19 cellular contexts compared by ENCODE assay signal in genomic region chr3:112856537-112856936, GRCh38. TPM values are rescaled to one million over a fixed set of nuclear protein-coding genes. Genes with fewer than 3 reads are reported as not detected.
A peak's percentile ranks its signal among the peaks of the same experiment; 100 is the strongest.
DNase-seq lines count a peak whose midpoint lies in the region; ATAC-seq and TF ChIP-seq lines count a peak whose summit lies in the region.
"Had no signal": no experiment of that assay in that cellular context is flagged by ENCODE, and none has a peak within 500 bp of the region (broad histone marks: within the 10 kb centered on the region; RNA-seq: fewer than 3 reads in every experiment).

No MANE protein-coding gene starts in this region.

- peak overlapping the region in 6 of 8 donors; percentile 15 to 77 (median 52) for H3K4me3 Mint-ChIP-seq in CD4-positive, alpha-beta memory T cell
- H3K4me3 Mint-ChIP-seq in effector memory CD8-positive, alpha-beta T cell: peak overlapping the region; percentile 31 to 48
- H3K4me3 Mint-ChIP-seq: activated naive CD8-positive, alpha-beta T cell treated with anti-CD3 and anti-CD28 coated beads, Interleukin-2, amount 50 U/mL, for 24 hours; H9; nephron progenitor cell had no signal

- POLR2A ChIA-PET in CD4-positive, alpha-beta memory T cell (lab: Charles Lee; ENCODE audit: partially characterized antibody): no interaction called here
- POLR2A ChIA-PET in SK-N-SH (lab: Yijun Ruan, JAX): no interaction called here

- H3K9me3 ChIP-seq in CD4-positive, alpha-beta memory T cell (ENCODE audit: control insufficient read depth in 1 of 2, low read length in 2 of 2): no peaks in the 10 kb centered on the region
- no peaks in the 10 kb centered on the region; the same call in 1 of the 2 replicates for H3K9me3 ChIP-seq in SK-N-SH
- peaks cover 0 to 11% (median 0%) of the 10 kb centered on the region in 3 donors for H3K9me3 ChIP-seq in tibial artery

- H3K9me2 ChIP-seq in SK-N-SH: no peaks in the 10 kb centered on the region

- intact Hi-C loops in CD4-positive, alpha-beta memory T cell (cut with micrococcal nuclease): loop anchor here (5.0 kb wide), 1 partner anchor 116 kb away; no protein-coding TSS in a partner anchor
- intact Hi-C loops in tibial artery (cut with DNase I; ENCODE audit: low total_unique reads): no loop called here

- H3K36me3 ChIP-seq in CD4-positive, alpha-beta memory T cell (ENCODE audit: insufficient read depth, low read length): no peaks in the 10 kb centered on the region
- H3K36me3 ChIP-seq in SK-N-SH (replicated peaks in 1 of 2; ENCODE audit: control insufficient read depth in 1 of 2, insufficient read depth in 2 of 2, low read length in 1 of 2): no peaks in the 10 kb centered on the region
- H3K36me3 ChIP-seq in tibial artery: no peaks in the 10 kb centered on the region
- H3K36me3 ChIP-seq: esophagus muscularis mucosa had no signal

- no peak overlapping the region for H3K27ac ChIP-seq in CD4-positive, alpha-beta memory T cell (ENCODE audit: low read depth, low read length)
- H3K27ac ChIP-seq in HL-60 (replicated peaks): peak overlapping the region; percentile 70
- H3K27ac ChIP-seq in SK-N-SH (ENCODE audit: low read depth in 2 of 2, low read length in 1 of 2): peak overlapping the region in 1 of 2 experiments; percentile 96; a peak in 2 of 4 replicates
- H3K27ac ChIP-seq in tibial artery: no peak overlapping the region
- H3K27ac ChIP-seq: esophagus muscularis mucosa had no signal

- H3F3A ChIP-seq in SK-N-SH (replicated peaks; ENCODE audit: insufficient read depth): no peaks in the 10 kb centered on the region

- H3K27ac Mint-ChIP-seq in CD4-positive, alpha-beta memory T cell: peak overlapping the region; percentile 20 to 85 (median 61)
- peak overlapping the region; percentile 24 to 80 for H3K27ac Mint-ChIP-seq in effector memory CD8-positive, alpha-beta T cell
- H3K27ac Mint-ChIP-seq: activated naive CD8-positive, alpha-beta T cell treated with anti-CD3 and anti-CD28 coated beads, Interleukin-2, amount 50 U/mL, for 24 hours; H9; nephron progenitor cell had no signal

- no peak overlapping the region for H2AFZ ChIP-seq in SK-N-SH (ENCODE audit: low read depth)

- no peak overlapping the region for H3K4me2 ChIP-seq in SK-N-SH

- peaks cover 2 to 17% (median 10%) of the 10 kb centered on the region in 8 donors for H3K9me3 Mint-ChIP-seq in CD4-positive, alpha-beta memory T cell
- H3K9me3 Mint-ChIP-seq in effector memory CD8-positive, alpha-beta T cell: peaks cover 3 to 7% of the 10 kb centered on the region in 2 donors

- TF ChIP-seq CTCF in HL-60 (IDR thresholded peaks at IDR 0.05; ENCODE audit: insufficient read depth, low read length) (no peak), SK-N-SH (IDR thresholded peaks at IDR 0.05) (no peak), tibial artery (IDR thresholded peaks at IDR 0.05) (no peak)

- DNase-seq in CD4-positive, alpha-beta memory T cell: peak; percentile 46 to 63 (median 56)
- peak; percentile 14 to 63 for DNase-seq in HL-60 (ENCODE audit: low read depth in 1 of 2, low spot score in 1 of 2)
- peak; percentile 12 for DNase-seq in SK-N-SH
- DNase-seq in effector memory CD8-positive, alpha-beta T cell: peak; percentile 18 to 48 (median 43)
- no peak for DNase-seq in tibial artery
- DNase-seq: activated naive CD8-positive, alpha-beta T cell treated with anti-CD3 and anti-CD28 coated beads, Interleukin-2, amount 50 U/mL, for 24 hours; cerebellar nuclear complex; H9; left ventricle myocardium superior; NCI-H2227 treated with DMSO at 0.1 percent for 48 hours; nephron progenitor cell; stimulated activated CD4-positive, alpha-beta T cell treated with anti-CD3 and anti-CD28 coated beads, Interleukin-2, amount 100 ng/mL, for 48 hours; stimulated activated naive CD4-positive, alpha-beta T cell had no signal

- H3K79me2 ChIP-seq in SK-N-SH (ENCODE audit: insufficient read depth): no peaks in the 10 kb centered on the region

- peak; percentile 84 for ATAC-seq in effector memory CD8-positive, alpha-beta T cell (replicated peaks)
- ATAC-seq in GM21737 (IDR thresholded peaks at IDR 0.05; ENCODE audit: unreplicated experiment) (no peak), GM19324 (IDR thresholded peaks at IDR 0.05; ENCODE audit: low FRiP score, unreplicated experiment) (no peak), GM21786 (IDR thresholded peaks at IDR 0.05; ENCODE audit: unreplicated experiment) (no peak)
- ATAC-seq: activated naive CD8-positive, alpha-beta T cell treated with anti-CD3 and anti-CD28 coated beads, Interleukin-2, amount 50 U/mL, for 24 hours; left ventricle myocardium superior; Panc1 had no signal

- CTCF ChIA-PET in CD4-positive, alpha-beta memory T cell (lab: Charles Lee; ENCODE audit: partially characterized antibody): interaction anchor here (1.0 kb wide), 1 partner anchor 22 kb away, joined by 3 read pairs; no protein-coding TSS in a partner anchor
- CTCF ChIA-PET in SK-N-SH (lab: Yijun Ruan, JAX): no interaction called here

- peaks cover 25 to 59% (median 33%) of the 10 kb centered on the region in 4 donors for H3K4me1 Mint-ChIP-seq in CD4-positive, alpha-beta memory T cell
- H3K4me1 Mint-ChIP-seq in effector memory CD8-positive, alpha-beta T cell (ENCODE audit: low read depth in 2 of 2): peaks cover 32% of the 10 kb centered on the region in 2 donors
- H3K4me1 Mint-ChIP-seq: nephron progenitor cell had no signal

- H3K27me3 Mint-ChIP-seq in CD4-positive, alpha-beta memory T cell: no peaks in the 10 kb centered on the region
- H3K27me3 Mint-ChIP-seq in effector memory CD8-positive, alpha-beta T cell: no peaks in the 10 kb centered on the region
- H3K27me3 Mint-ChIP-seq: activated naive CD8-positive, alpha-beta T cell treated with anti-CD3 and anti-CD28 coated beads, Interleukin-2, amount 50 U/mL, for 24 hours had no signal

- H3K4me3 ChIP-seq in CD4-positive, alpha-beta memory T cell (ENCODE audit: low read length in 2 of 2): no peak overlapping the region
- H3K4me3 ChIP-seq in HL-60 (replicated peaks; ENCODE audit: insufficient read depth, low read length) (no peak overlapping the region), SK-N-SH (ENCODE audit: low read depth in 2 of 2, low read length in 1 of 2) (no peak overlapping the region), tibial artery (no peak overlapping the region)
- H3K4me3 ChIP-seq: esophagus muscularis mucosa had no signal

- H3K27me3 ChIP-seq in CD4-positive, alpha-beta memory T cell (ENCODE audit: insufficient read depth, low read length): no peaks in the 10 kb centered on the region
- H3K27me3 ChIP-seq in HL-60 (ENCODE audit: insufficient read depth, poor library complexity, severe bottlenecking) (no peaks in the 10 kb centered on the region), SK-N-SH (ENCODE audit: insufficient read depth) (no peaks in the 10 kb centered on the region), tibial artery (no peaks in the 10 kb centered on the region)
- H3K27me3 ChIP-seq: esophagus muscularis mucosa had no signal

- no peak for TF ChIP-seq RAD21 in SK-N-SH (IDR thresholded peaks at IDR 0.05; ENCODE audit: low read length)

- no peaks in the 10 kb centered on the region for H4K20me1 ChIP-seq in SK-N-SH (ENCODE audit: insufficient read depth)

- H3K4me1 ChIP-seq in CD4-positive, alpha-beta memory T cell (ENCODE audit: insufficient read depth, low read length): peaks cover 39% of the 10 kb centered on the region
- H3K4me1 ChIP-seq in SK-N-SH (ENCODE audit: control insufficient read depth in 1 of 2, insufficient read depth in 2 of 2, low read depth in 1 of 2, low read length in 1 of 2) (peaks cover 0 to 4% of the 10 kb centered on the region in 2 experiments; a peak in 2 of 4 replicates), tibial artery (no peaks in the 10 kb centered on the region)
- H3K4me1 ChIP-seq: esophagus muscularis mucosa had no signal

- no peak overlapping the region for H3K9ac ChIP-seq in SK-N-SH

- H3K36me3 Mint-ChIP-seq in CD4-positive, alpha-beta memory T cell: peaks cover 6 to 9% of the 10 kb centered on the region in 2 donors
- no peaks in the 10 kb centered on the region for H3K36me3 Mint-ChIP-seq in effector memory CD8-positive, alpha-beta T cell (ENCODE audit: insufficient read depth)

- 0 out of 4 replicates have a peak, but pooled peaks of 1 of the 2 experiments have one; percentile 30 for TF ChIP-seq EP300 in SK-N-SH (IDR thresholded peaks at IDR 0.05; ENCODE audit: borderline replicate concordance in 1 of 2, low read depth in 1 of 2, low read length in 1 of 2)

TF ChIP-seq in SK-N-SH, 30 proteins besides CTCF, POLR2A, EP300 and RAD21 (continues in another document):
- TF ChIP-seq RXRA (IDR thresholded peaks at IDR 0.05; ENCODE audit: borderline replicate concordance, low read depth) (no peak), NRF1 (IDR thresholded peaks at IDR 0.05; ENCODE audit: low read depth, low read length) (no peak), USF1 (IDR thresholded peaks at IDR 0.05; ENCODE audit: borderline replicate concordance, low read depth) (no peak), PBX3 (IDR thresholded peaks at IDR 0.05) (no peak), FOSL2 (IDR thresholded peaks at IDR 0.05; ENCODE audit: borderline replicate concordance, low read depth) (no peak), MXI1 (IDR thresholded peaks at IDR 0.05; ENCODE audit: low read depth, low read length) (no peak), TAF1 (IDR thresholded peaks at IDR 0.05; ENCODE audit: borderline replicate concordance, low read depth, low read length) (no peak), SMC3 (IDR thresholded peaks at IDR 0.05; ENCODE audit: low read depth, low read length) (no peak), EZH2phosphoT487 (IDR thresholded peaks at IDR 0.05; ENCODE audit: borderline replicate concordance, low read depth) (no peak), NFIC (IDR thresholded peaks at IDR 0.05; ENCODE audit: borderline replicate concordance) (no peak)

RNA-seq across cellular contexts. Expression of gene CD200R1L, which starts 9.9 kb away (rescaled TPM):
- not detected for total RNA-seq in CD4-positive, alpha-beta memory T cell
- polyA plus RNA-seq in CD4-positive, alpha-beta memory T cell: not detected
- polyA plus RNA-seq in SK-N-SH (2012; rRNA removed): not detected in 2 replicates
- not detected in 2 replicates for polyA plus RNA-seq in SK-N-SH (2012; cell fraction: cytosol; rRNA removed)
- polyA plus RNA-seq in SK-N-SH (2012; cell fraction: nucleus; rRNA removed): not detected in 2 replicates
- total RNA-seq: esophagus muscularis mucosa, H9, left ventricle myocardium superior had no signal
- polyA plus RNA-seq: BJ had no signal

Comparison
In these comparisons a context has a peak if more than half of its experiments do, and no peak if none do; other contexts are left out.
1. DNase-seq: peak in CD4-positive, alpha-beta memory T cell (5 of 5), HL-60 (2 of 2), SK-N-SH (single experiment) and effector memory CD8-positive, alpha-beta T cell (3 of 3); none in tibial artery (0 of 2).